ENCODE assay signal across 8 cellular contexts in the genomic region with DNA sequence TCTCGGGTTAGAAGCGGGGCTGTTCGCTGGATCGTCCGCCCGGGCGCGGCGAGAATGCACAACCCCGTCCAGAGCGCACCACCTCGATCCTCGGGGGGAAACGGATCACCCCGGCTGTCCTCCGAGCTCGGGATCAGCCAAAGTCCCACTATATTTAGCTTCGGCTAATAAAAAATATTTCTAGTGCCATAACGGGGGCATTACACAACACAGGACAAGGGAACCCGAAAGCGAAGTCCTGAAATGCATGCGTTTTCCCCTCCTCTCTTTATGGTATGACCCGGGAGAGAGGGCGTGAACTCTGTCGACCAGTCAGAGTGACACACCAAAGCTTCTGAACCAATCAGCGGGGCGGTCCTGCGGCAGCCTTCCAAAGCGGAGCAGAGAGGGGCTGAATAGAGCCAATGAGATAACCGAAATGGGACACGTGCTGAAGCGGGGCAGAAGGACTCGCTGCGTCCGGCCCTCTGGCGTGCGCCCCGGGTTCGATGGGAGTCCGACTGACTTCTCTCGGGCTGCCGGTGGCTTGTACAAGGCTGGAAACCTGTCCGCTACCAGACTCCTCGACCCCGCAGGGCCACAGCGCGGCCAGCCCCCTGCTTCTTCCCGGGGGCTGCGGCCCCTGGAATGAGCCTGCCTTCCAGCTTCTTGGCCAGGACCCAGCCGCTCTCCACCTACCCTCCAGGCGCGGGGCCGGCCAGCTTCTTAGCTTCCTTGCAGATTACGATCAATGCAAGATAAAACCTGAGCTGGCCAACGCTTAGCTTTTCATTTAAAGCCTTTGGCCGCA. TPM values are rescaled to one million over a fixed set of nuclear protein-coding genes. Genes with fewer than 3 reads are reported as not detected.
A peak's percentile ranks its signal among the peaks of the same experiment; 100 is the strongest.
DNase-seq lines count a peak whose midpoint lies in the region; ATAC-seq and TF ChIP-seq lines count a peak whose summit lies in the region.

A gene with protein sequence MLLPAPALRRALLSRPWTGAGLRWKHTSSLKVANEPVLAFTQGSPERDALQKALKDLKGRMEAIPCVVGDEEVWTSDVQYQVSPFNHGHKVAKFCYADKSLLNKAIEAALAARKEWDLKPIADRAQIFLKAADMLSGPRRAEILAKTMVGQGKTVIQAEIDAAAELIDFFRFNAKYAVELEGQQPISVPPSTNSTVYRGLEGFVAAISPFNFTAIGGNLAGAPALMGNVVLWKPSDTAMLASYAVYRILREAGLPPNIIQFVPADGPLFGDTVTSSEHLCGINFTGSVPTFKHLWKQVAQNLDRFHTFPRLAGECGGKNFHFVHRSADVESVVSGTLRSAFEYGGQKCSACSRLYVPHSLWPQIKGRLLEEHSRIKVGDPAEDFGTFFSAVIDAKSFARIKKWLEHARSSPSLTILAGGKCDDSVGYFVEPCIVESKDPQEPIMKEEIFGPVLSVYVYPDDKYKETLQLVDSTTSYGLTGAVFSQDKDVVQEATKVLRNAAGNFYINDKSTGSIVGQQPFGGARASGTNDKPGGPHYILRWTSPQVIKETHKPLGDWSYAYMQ (minus strand): TSS at position 33 of the 790 bp plus-strand sequence. CDS start 32 bp downstream, at position 1.

- no peaks in the 10 kb centered on the region for H3K9me3 Mint-ChIP-seq in activated CD4-positive, alpha-beta T cell treated with anti-CD3 and anti-CD28 coated beads, Interleukin-2, amount 10 ng/mL, durations not matched to agents 7 days and 5 days

- H3K4me3 Mint-ChIP-seq in activated CD4-positive, alpha-beta T cell treated with anti-CD3 and anti-CD28 coated beads, Interleukin-2, amount 10 ng/mL, durations not matched to agents 7 days and 5 days = peak within 1 kb of the TSS; percentile 92

- peak within 1 kb of the TSS; percentile 99 for H3K27ac ChIP-seq in BLaER1
- peak within 1 kb of the TSS; percentile 86 to 93 for H3K27ac ChIP-seq in coronary artery

- DNase-seq in NCI-H524 treated with DMSO at 0.1 percent for 48 hours (lab: John Stamatoyannopoulos, UW) = peak; percentile 93
- peak; percentile 98 for DNase-seq in activated CD4-positive, alpha-beta T cell treated with anti-CD3 and anti-CD28 coated beads, Interleukin-2, amount 10 ng/mL, durations not matched to agents 7 days and 5 days
- DNase-seq in coronary artery (ENCODE audit: low spot score) = peak; percentile 98
- DNase-seq in kidney tubule cell (ENCODE audit: low spot score) = peak; percentile 98
- DNase-seq in stimulated activated CD4-positive, alpha-beta T cell treated with anti-CD3 and anti-CD28 coated beads, Interleukin-1b, Interleukin-23, amount 100 ng/mL, for 1 hour (ENCODE audit: low read depth in 2 of 2) = peak; percentile 70 to 83

- peaks cover 83% of the 10 kb centered on the region for H3K4me1 ChIP-seq in BLaER1

- peak within 1 kb of the TSS; percentile 95 for H3K4me3 ChIP-seq in BLaER1
- peak within 1 kb of the TSS; percentile 89 for H3K4me3 ChIP-seq in coronary artery

- ATAC-seq in GM19324 (IDR thresholded peaks at IDR 0.05; ENCODE audit: low FRiP score, unreplicated experiment) (peak; percentile 93), HG03460 (IDR thresholded peaks at IDR 0.05; ENCODE audit: unreplicated experiment) (peak; percentile 96)

- no peak for TF ChIP-seq CTCF in coronary artery (IDR thresholded peaks at IDR 0.05)

- peak within 1 kb of the TSS; percentile 99 for H3K27ac Mint-ChIP-seq in activated CD4-positive, alpha-beta T cell treated with anti-CD3 and anti-CD28 coated beads, Interleukin-2, amount 10 ng/mL, durations not matched to agents 7 days and 5 days

- no peaks in the 10 kb centered on the region for H3K9me3 ChIP-seq in BLaER1

- peaks cover 11% of the 10 kb centered on the region for H3K36me3 ChIP-seq in BLaER1

- POLR2A ChIA-PET in activated CD4-positive, alpha-beta T cell treated with anti-CD3 and anti-CD28 coated beads, Interleukin-2, amount 10 ng/mL, durations not matched to agents 7 days and 5 days (lab: Charles Lee) = interaction anchor here (0.7 to 1.0 kb wide), 2 partner anchors 14 to 172 kb away, joined by 3 to 4 read pairs; no protein-coding TSS in a partner anchor

- H3K9ac ChIP-seq in BLaER1 = peak within 1 kb of the TSS; percentile 97

- CTCF ChIA-PET in activated CD4-positive, alpha-beta T cell treated with anti-CD3 and anti-CD28 coated beads, Interleukin-2, amount 10 ng/mL, durations not matched to agents 7 days and 5 days (lab: Charles Lee) = interaction anchor here (0.8 to 1.2 kb wide), 7 partner anchors 11 to 211 kb away, joined by 4 to 7 read pairs (median 4); no protein-coding TSS in a partner anchor

- H3K36me3 Mint-ChIP-seq in activated CD4-positive, alpha-beta T cell treated with anti-CD3 and anti-CD28 coated beads, Interleukin-2, amount 10 ng/mL, durations not matched to agents 7 days and 5 days (ENCODE audit: low read depth) = no peaks in the 10 kb centered on the region

- no peaks in the 10 kb centered on the region for H3K27me3 Mint-ChIP-seq in activated CD4-positive, alpha-beta T cell treated with anti-CD3 and anti-CD28 coated beads, Interleukin-2, amount 10 ng/mL, durations not matched to agents 7 days and 5 days

- H4K20me1 ChIP-seq in BLaER1 = peaks cover 21% of the 10 kb centered on the region; the same call in 1 of the 2 replicates

- H3K4me1 Mint-ChIP-seq in activated CD4-positive, alpha-beta T cell treated with anti-CD3 and anti-CD28 coated beads, Interleukin-2, amount 10 ng/mL, durations not matched to agents 7 days and 5 days = peaks cover 38% of the 10 kb centered on the region

- H3K4me2 ChIP-seq in BLaER1 = peak within 1 kb of the TSS; percentile 99

- H3K27me3 ChIP-seq in BLaER1 = no peaks in the 10 kb centered on the region

RNA-seq across cellular contexts. Expression of the gene that starts here (rescaled TPM):
- total RNA-seq in activated CD4-positive, alpha-beta T cell treated with anti-CD3 and anti-CD28 coated beads, Interleukin-2, amount 10 ng/mL, durations not matched to agents 7 days and 5 days = 1 to 10 TPM; 4.3 to 5.9 TPM

Comparison
In these comparisons a context has a peak if more than half of its experiments do, and no peak if none do; other contexts are left out.
1. Peak in every context shown above with its lines: DNase-seq, ATAC-seq, H3K4me3 ChIP-seq and H3K27ac ChIP-seq.